Comparison of ENCODE assay signal across 22 cellular contexts in genomic region chr15:90018216-90018831, GRCh38. TPM values are rescaled to one million over a fixed set of nuclear protein-coding genes. Genes with fewer than 3 reads are reported as not detected.
DNase-seq lines count a peak whose midpoint lies in the region; ATAC-seq and TF ChIP-seq lines count a peak whose summit lies in the region.
"Had no signal": no experiment of that assay in that cellular context is flagged by ENCODE, and none has a peak within 500 bp of the region (broad histone marks: within the 10 kb centered on the region; RNA-seq: fewer than 3 reads in every experiment).

No MANE protein-coding gene starts in this region.

- H3K27ac ChIP-seq in RWPE2 (ENCODE audit: poor library complexity, severe bottlenecking), result peak overlapping the region; percentile 70
- H3K27ac ChIP-seq: WERI-Rb-1 had no signal

- peak; percentile 37 for DNase-seq in activated CD8-positive, alpha-beta memory T cell treated with anti-CD3 and anti-CD28 coated beads, Interleukin-2, amount 10 ng/mL, durations not matched to agents 7 days and 5 days
- no peak for DNase-seq in activated CD8-positive, alpha-beta memory T cell treated with anti-CD3 and anti-CD28 coated beads, Interleukin-2, amount 50 U/mL, for 4 hours
- DNase-seq in RWPE2 (ENCODE audit: low spot score) (peak; percentile 49), left colon (peak; percentile 27 to 36), posterior vena cava (ENCODE audit: low spot score) (peak; percentile 57), NCI-H510A (lab: John Stamatoyannopoulos, UW) (no peak)
- DNase-seq in stimulated activated CD4-positive, alpha-beta T cell treated with anti-CD3 and anti-CD28 coated beads, Interleukin-2, amount 100 ng/mL, for 24 hours, result no peak
- DNase-seq: COR-L47, islet precursor cell, mammary epithelial cell, MM.1S, naive B cell, NCI-H1417 treated with DMSO at 0.1 percent for 48 hours, NCI-H524 treated with DMSO at 0.1 percent for 48 hours, substantia nigra, WERI-Rb-1 had no signal

- H3K27me3 ChIP-seq in RWPE2 (ENCODE audit: insufficient read depth, poor library complexity, severe bottlenecking), result no peaks in the 10 kb centered on the region
- H3K27me3 ChIP-seq: pancreas had no signal

- peaks cover 25% of the 10 kb centered on the region for H3K4me1 ChIP-seq in RWPE2 (ENCODE audit: insufficient read depth, poor library complexity, severe bottlenecking)

- H3K4me3 ChIP-seq in RWPE2 (ENCODE audit: severe bottlenecking), result no peak overlapping the region
- H3K4me3 ChIP-seq: pancreas had no signal

- H3K9me3 Mint-ChIP-seq in activated CD8-positive, alpha-beta memory T cell treated with anti-CD3 and anti-CD28 coated beads, Interleukin-2, amount 10 ng/mL, durations not matched to agents 7 days and 5 days (ENCODE audit: low read depth), result peaks cover 4% of the 10 kb centered on the region

- no peak for TF ChIP-seq CTCF in RWPE2 (IDR thresholded peaks at IDR 0.05; ENCODE audit: poor library complexity, severe bottlenecking)

- intact Hi-C loops in left colon (cut with DNase I, micrococcal nuclease), result no loop called here
- intact Hi-C loops in posterior vena cava (cut with DNase I), result no loop called here

- peaks cover 11% of the 10 kb centered on the region for H3K36me3 Mint-ChIP-seq in activated CD8-positive, alpha-beta memory T cell treated with anti-CD3 and anti-CD28 coated beads, Interleukin-2, amount 10 ng/mL, durations not matched to agents 7 days and 5 days
- H3K36me3 Mint-ChIP-seq: activated naive CD8-positive, alpha-beta T cell had no signal

- CTCF ChIA-PET in activated CD8-positive, alpha-beta memory T cell treated with anti-CD3 and anti-CD28 coated beads, Interleukin-2, amount 10 ng/mL, durations not matched to agents 7 days and 5 days (lab: Charles Lee), result interaction anchor here (1.3 kb wide), 1 partner anchor 12 kb away, joined by 4 read pairs; no protein-coding TSS in a partner anchor

- H3K4me3 Mint-ChIP-seq in activated CD8-positive, alpha-beta memory T cell treated with anti-CD3 and anti-CD28 coated beads, Interleukin-2, amount 10 ng/mL, durations not matched to agents 7 days and 5 days, result no peak overlapping the region
- H3K4me3 Mint-ChIP-seq: activated naive CD8-positive, alpha-beta T cell; naive B cell had no signal

- ATAC-seq in activated CD8-positive, alpha-beta memory T cell treated with anti-CD3 and anti-CD28 coated beads, Interleukin-2, amount 10 ng/mL, durations not matched to agents 7 days and 5 days, result no peak
- ATAC-seq in RWPE2 (ENCODE audit: low read depth), result no peak
- ATAC-seq in left colon, result no peak
- no peak for ATAC-seq in HG03520 (IDR thresholded peaks at IDR 0.05; ENCODE audit: unreplicated experiment)
- ATAC-seq: pancreas, sciatic nerve, SK-N-SH treated with all-trans-retinoic acid at 6 μM for 48 hours had no signal

- no peaks in the 10 kb centered on the region for H3K27me3 Mint-ChIP-seq in activated CD8-positive, alpha-beta memory T cell treated with anti-CD3 and anti-CD28 coated beads, Interleukin-2, amount 10 ng/mL, durations not matched to agents 7 days and 5 days
- H3K27me3 Mint-ChIP-seq: activated naive CD8-positive, alpha-beta T cell; naive B cell had no signal

- H3K27ac Mint-ChIP-seq in activated CD8-positive, alpha-beta memory T cell treated with anti-CD3 and anti-CD28 coated beads, Interleukin-2, amount 10 ng/mL, durations not matched to agents 7 days and 5 days, result no peak overlapping the region
- H3K27ac Mint-ChIP-seq: activated naive CD8-positive, alpha-beta T cell; activated T-helper 2 cell treated with anti-CD3 and anti-CD28 coated beads, Interferon-gamma antibody, Interleukin-2, Interleukin-4, amounts not matched to agents 10 μg/mL and 5 μg/mL and 100 μg/mL, durations not matched to agents 14 hours and 24 hours and 36 hours had no signal

- H3K9me3 ChIP-seq in RWPE2 (ENCODE audit: severe bottlenecking), result no peaks in the 10 kb centered on the region
- H3K9me3 ChIP-seq: pancreas had no signal

- H3K4me1 Mint-ChIP-seq in activated CD8-positive, alpha-beta memory T cell treated with anti-CD3 and anti-CD28 coated beads, Interleukin-2, amount 10 ng/mL, durations not matched to agents 7 days and 5 days, result peaks cover 16% of the 10 kb centered on the region

- peaks cover 19% of the 10 kb centered on the region for H3K36me3 ChIP-seq in RWPE2 (ENCODE audit: low read depth)
- H3K36me3 ChIP-seq: pancreas, WERI-Rb-1 had no signal

RNA-seq across cellular contexts. Expression of gene ZNF710, which starts 17.2 kb away (rescaled TPM):
- 10 to 100 TPM; 14.1 to 16.6 TPM for total RNA-seq in activated CD8-positive, alpha-beta memory T cell treated with anti-CD3 and anti-CD28 coated beads, Interleukin-2, amount 10 ng/mL, durations not matched to agents 7 days and 5 days
- total RNA-seq in left colon (10 to 100 TPM; 33.8 to 52.9 TPM), posterior vena cava (10 to 100 TPM; 11.6 to 13.3 TPM)

Comparison
In these comparisons a context has a peak if more than half of its experiments do, and no peak if none do; other contexts are left out.
1. DNase-seq: peak in activated CD8-positive, alpha-beta memory T cell treated with anti-CD3 and anti-CD28 coated beads, Interleukin-2, amount 10 ng/mL, durations not matched to agents 7 days and 5 days (single experiment), RWPE2 (single experiment), left colon (2 of 2) and posterior vena cava (single experiment); none in activated CD8-positive, alpha-beta memory T cell treated with anti-CD3 and anti-CD28 coated beads, Interleukin-2, amount 50 U/mL, for 4 hours (single experiment), stimulated activated CD4-positive, alpha-beta T cell treated with anti-CD3 and anti-CD28 coated beads, Interleukin-2, amount 100 ng/mL, for 24 hours (0 of 2) and NCI-H510A (single experiment).